Comparison of ENCODE assay signal across 16 cellular contexts in the genomic region with DNA sequence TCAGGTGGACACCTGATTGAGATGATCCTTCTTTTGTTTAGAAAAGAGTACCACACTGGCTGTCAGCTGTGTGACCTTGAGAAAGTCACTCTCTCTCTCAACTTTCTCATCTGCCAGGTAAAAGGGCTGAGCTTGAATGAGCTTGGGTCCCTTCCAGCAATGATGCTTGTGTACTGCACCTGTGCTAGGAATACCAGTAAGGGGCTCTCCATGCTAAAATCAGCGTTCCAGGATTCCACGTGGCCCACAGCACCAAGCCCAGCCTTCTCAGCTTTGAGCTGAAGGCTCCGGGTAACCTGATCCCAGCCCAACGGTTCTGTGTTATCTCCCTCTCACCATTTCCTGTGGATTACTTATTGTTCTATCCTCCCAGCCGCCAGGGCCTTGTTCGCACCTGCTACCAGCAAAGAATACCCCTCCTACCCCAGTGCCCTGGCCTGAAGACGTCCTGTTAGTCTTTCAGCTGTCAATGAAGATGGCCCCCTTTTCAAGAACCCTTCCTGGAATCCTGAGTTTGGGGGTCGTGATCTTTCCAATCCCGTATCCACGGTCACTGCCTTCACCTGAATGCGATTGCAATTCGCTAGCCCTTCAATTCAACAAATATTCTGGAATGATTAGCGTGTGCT. TPM values are rescaled to one million over a fixed set of nuclear protein-coding genes. Genes with fewer than 3 reads are reported as not detected.
DNase-seq lines count a peak whose midpoint lies in the region; ATAC-seq, FAIRE-seq and TF ChIP-seq lines count a peak whose summit lies in the region.
"Had no signal": no experiment of that assay in that cellular context is flagged by ENCODE, and none has a peak within 500 bp of the region (broad histone marks: within the 10 kb centered on the region; RNA-seq: fewer than 3 reads in every experiment).

No MANE protein-coding gene starts in this region.

- H3K27me3 Mint-ChIP-seq in activated naive CD4-positive, alpha-beta T cell treated with anti-CD3 and anti-CD28 coated beads, Interleukin-2, amount 10 ng/mL, durations not matched to agents 7 days and 5 days, result peaks cover 2% of the 10 kb centered on the region
- no peaks in the 10 kb centered on the region for H3K27me3 Mint-ChIP-seq in stimulated activated naive B cell treated with anti-CD40 and anti-IgM and Interleukin-4, amounts not matched to agents 10 μg/mL and 1 μg/mL and 100 μg/mL, for 72 hours

- POLR2A ChIA-PET in K562 (lab: Yijun Ruan, JAX), result interaction anchor here (0.6 to 2.4 kb wide), 9 partner anchors 9 to 1793 kb away, joined by 3 to 10 read pairs (median 4); no protein-coding TSS in a partner anchor

- in situ Hi-C loops in K562 (cut with MboI), result loop anchor here (25.0 kb wide), 1 partner anchor 835 kb away; no protein-coding TSS in a partner anchor

- H2AFZ ChIP-seq in K562 (ENCODE audit: low read depth, low read length), result peak overlapping the region; percentile 94

- H3K27me3 ChIP-seq in K562 (ENCODE audit: control insufficient read depth in 2 of 2, insufficient read depth in 2 of 2, low read length in 2 of 2), result no peaks in the 10 kb centered on the region
- no peaks in the 10 kb centered on the region for H3K27me3 ChIP-seq in ascending aorta
- H3K27me3 ChIP-seq: esophagus muscularis mucosa had no signal

- no peak; the same call in none of the 2 replicates for TF ChIP-seq POLR2A in K562 (conservative IDR thresholded peaks at IDR 0.05)

- CTCF ChIA-PET in activated naive CD4-positive, alpha-beta T cell treated with anti-CD3 and anti-CD28 coated beads, Interleukin-2, amount 10 ng/mL, durations not matched to agents 7 days and 5 days (lab: Charles Lee), result interaction anchor here (0.7 kb wide), 1 partner anchor 16 kb away, joined by 3 read pairs; no protein-coding TSS in a partner anchor
- CTCF ChIA-PET in K562 (lab: Yijun Ruan, JAX; ENCODE audit: low intra/inter-chr PET ratio), result interaction anchor here (0.6 to 0.7 kb wide), 2 partner anchors 926 to 1075 kb away, joined by 3 read pairs; no protein-coding TSS in a partner anchor

- H4K20me1 ChIP-seq in K562 (replicated peaks; ENCODE audit: control insufficient read depth, insufficient read depth, low read length), result no peaks in the 10 kb centered on the region

- H3K9me3 ChIP-seq in K562 (replicated peaks; ENCODE audit: control insufficient read depth, insufficient read depth, low read depth, low read length) (peaks cover 3% of the 10 kb centered on the region; the same call in 1 of the 2 replicates), ascending aorta (no peaks in the 10 kb centered on the region)
- H3K9me3 ChIP-seq: esophagus muscularis mucosa, psoas muscle had no signal

- FAIRE-seq in K562 (lab: Jason Lieb, UNC), result peak; percentile 97
- FAIRE-seq: GM12892, RCC 7860 had no signal

- H3K4me1 ChIP-seq in K562 (replicated peaks in 1 of 2; ENCODE audit: control insufficient read depth in 2 of 2, insufficient read depth in 2 of 2, low read length in 2 of 2) (peaks cover 49 to 51% of the 10 kb centered on the region in 2 experiments), ascending aorta (peaks cover 0 to 9% of the 10 kb centered on the region in 2 donors)
- H3K4me1 ChIP-seq: psoas muscle had no signal

- H3K4me3 ChIP-seq in K562 (no peak overlapping the region), ascending aorta (no peak overlapping the region)
- H3K4me3 ChIP-seq: esophagus muscularis mucosa, psoas muscle had no signal

- BruUV-seq in K562 (replicated peaks; lab: Mats Ljungman, UMichigan), result no TSS peak

- H3K27ac ChIP-seq in K562 (ENCODE audit: extremely low read depth, low read depth, low read length) (peak overlapping the region; percentile 99), ascending aorta (no peak overlapping the region)
- H3K27ac ChIP-seq: esophagus muscularis mucosa, psoas muscle had no signal

- H3K36me3 ChIP-seq in K562 (ENCODE audit: control insufficient read depth, insufficient read depth, low read length) (no peaks in the 10 kb centered on the region; the same call in 2 of the 3 replicates), ascending aorta (no peaks in the 10 kb centered on the region)
- H3K36me3 ChIP-seq: esophagus muscularis mucosa had no signal

- no peaks in the 10 kb centered on the region for H3K4me1 Mint-ChIP-seq in activated naive CD4-positive, alpha-beta T cell treated with anti-CD3 and anti-CD28 coated beads, Interleukin-2, amount 10 ng/mL, durations not matched to agents 7 days and 5 days
- H3K4me1 Mint-ChIP-seq in stimulated activated naive B cell treated with anti-CD40 and anti-IgM and Interleukin-4, amounts not matched to agents 10 μg/mL and 1 μg/mL and 100 μg/mL, for 72 hours, result peaks cover 17 to 45% of the 10 kb centered on the region in 2 donors

- H3K4me2 ChIP-seq in K562 (ENCODE audit: insufficient read depth, low read length), result peak overlapping the region; percentile 72

- WGBS in K562 (ENCODE audit: insufficient coverage, low coverage, missing lambda C conversion rate), result 9% methylated on average over 13 of the region's 13 CpGs

- no peak for DNase-seq in activated naive CD4-positive, alpha-beta T cell treated with anti-CD3 and anti-CD28 coated beads, Interleukin-2, amount 10 ng/mL, durations not matched to agents 7 days and 5 days
- DNase-seq in activated naive CD4-positive, alpha-beta T cell treated with Interleukin-2 at 50 U/mL for 16 hours, result no peak
- DNase-seq in NCI-H345 treated with DMSO at 0.1 percent for 48 hours (lab: John Stamatoyannopoulos, UW; ENCODE audit: unreplicated experiment) (peak; percentile 59), K562 (ENCODE audit: extremely low read depth in 1 of 4, low spot score in 3 of 4) (peak; percentile 44 to 92 (median 66)), hypothalamus (lab: John Stamatoyannopoulos, UW) (no peak), ascending aorta (ENCODE audit: low spot score in 2 of 2) (no peak)
- no peak for DNase-seq in stimulated activated naive B cell treated with anti-CD40 and anti-IgM and Interleukin-4, amounts not matched to agents 10 μg/mL and 1 μg/mL and 100 μg/mL, for 72 hours
- DNase-seq: activated naive CD8-positive, alpha-beta T cell treated with anti-CD3 and anti-CD28 coated beads, Interleukin-2, amount 10 ng/mL, durations not matched to agents 7 days and 5 days; hippocampal formation; psoas muscle; stimulated activated naive CD4-positive, alpha-beta T cell treated with Interleukin-2 at 50 U/mL for 16 hours; T-helper 9 cell had no signal

- peak; percentile 99 for TF ChIP-seq EP300 in K562 (IDR thresholded peaks at IDR 0.05; ENCODE audit: low read length)

- no peaks in the 10 kb centered on the region for H3K9me1 ChIP-seq in K562 (ENCODE audit: control insufficient read depth, insufficient read depth, low read length)

- H3K4me3 Mint-ChIP-seq in activated naive CD4-positive, alpha-beta T cell treated with anti-CD3 and anti-CD28 coated beads, Interleukin-2, amount 10 ng/mL, durations not matched to agents 7 days and 5 days, result no peak overlapping the region
- H3K4me3 Mint-ChIP-seq in stimulated activated naive B cell treated with anti-CD40 and anti-IgM and Interleukin-4, amounts not matched to agents 10 μg/mL and 1 μg/mL and 100 μg/mL, for 72 hours, result no peak overlapping the region
- H3K4me3 Mint-ChIP-seq: activated naive CD8-positive, alpha-beta T cell treated with anti-CD3 and anti-CD28 coated beads, Interleukin-2, amount 10 ng/mL, durations not matched to agents 7 days and 5 days had no signal

- TF ChIP-seq CTCF in K562 (IDR thresholded peaks at IDR 0.05 in 2 of 3, conservative IDR thresholded peaks at IDR 0.05 in 1 of 3; ENCODE audit: insufficient read depth in 2 of 3, low read depth in 1 of 3, low read length in 3 of 3), result no peak
- no peak for TF ChIP-seq CTCF in ascending aorta (IDR thresholded peaks at IDR 0.05)

- H3K36me3 Mint-ChIP-seq in activated naive CD4-positive, alpha-beta T cell treated with anti-CD3 and anti-CD28 coated beads, Interleukin-2, amount 10 ng/mL, durations not matched to agents 7 days and 5 days, result no peaks in the 10 kb centered on the region
- peaks cover 8 to 11% of the 10 kb centered on the region in 2 donors for H3K36me3 Mint-ChIP-seq in stimulated activated naive B cell treated with anti-CD40 and anti-IgM and Interleukin-4, amounts not matched to agents 10 μg/mL and 1 μg/mL and 100 μg/mL, for 72 hours
- H3K36me3 Mint-ChIP-seq: activated naive CD8-positive, alpha-beta T cell treated with anti-CD3 and anti-CD28 coated beads, Interleukin-2, amount 10 ng/mL, durations not matched to agents 7 days and 5 days had no signal

- H3K79me2 ChIP-seq in K562 (ENCODE audit: control insufficient read depth, insufficient read depth, low read length), result peaks cover 7% of the 10 kb centered on the region; the same call in 2 of the 3 replicates

- peak; percentile 73 for ATAC-seq in K562
- ATAC-seq in stimulated activated naive B cell treated with anti-CD40 and anti-IgM and Interleukin-4, amounts not matched to agents 10 μg/mL and 1 μg/mL and 100 μg/mL, for 72 hours (replicated peaks), result no peak
- ATAC-seq in GM18517 (IDR thresholded peaks at IDR 0.05; ENCODE audit: unreplicated experiment), result no peak
- ATAC-seq: psoas muscle had no signal

- H3K27ac Mint-ChIP-seq in activated naive CD4-positive, alpha-beta T cell treated with anti-CD3 and anti-CD28 coated beads, Interleukin-2, amount 10 ng/mL, durations not matched to agents 7 days and 5 days, result peak overlapping the region; percentile 4
- peak overlapping the region; percentile 21 for H3K27ac Mint-ChIP-seq in stimulated activated naive B cell treated with anti-CD40 and anti-IgM and Interleukin-4, amounts not matched to agents 10 μg/mL and 1 μg/mL and 100 μg/mL, for 72 hours

- intact Hi-C loops in K562 (cut with micrococcal nuclease) (loop anchor here (5.0 kb wide), 2 partner anchors 100 to 1925 kb away; no protein-coding TSS in a partner anchor), ascending aorta (cut with DNase I) (no loop called here)

- peak overlapping the region; percentile 79 to 87; a peak in 3 of 4 replicates for H3K9ac ChIP-seq in K562 (ENCODE audit: insufficient read depth in 1 of 2, low read depth in 2 of 2, low read length in 2 of 2)

- H3K9me3 Mint-ChIP-seq in activated naive CD4-positive, alpha-beta T cell treated with anti-CD3 and anti-CD28 coated beads, Interleukin-2, amount 10 ng/mL, durations not matched to agents 7 days and 5 days, result no peaks in the 10 kb centered on the region
- H3K9me3 Mint-ChIP-seq in stimulated activated naive B cell treated with anti-CD40 and anti-IgM and Interleukin-4, amounts not matched to agents 10 μg/mL and 1 μg/mL and 100 μg/mL, for 72 hours, result no peaks in the 10 kb centered on the region
- H3K9me3 Mint-ChIP-seq: activated naive CD8-positive, alpha-beta T cell treated with anti-CD3 and anti-CD28 coated beads, Interleukin-2, amount 10 ng/mL, durations not matched to agents 7 days and 5 days had no signal

- peak in 1 of 2 experiments; percentile 19; a peak in 1 of 4 replicates for TF ChIP-seq RAD21 in K562 (CRISPR knock-in tag; conservative IDR thresholded peaks at IDR 0.05 in 1 of 2, IDR thresholded peaks at IDR 0.05 in 1 of 2)

RNA-seq across cellular contexts. Expression of gene CGNL1, which starts 54.2 kb away (rescaled TPM):
- not detected in 2 replicates for total RNA-seq in K562 (2011; cell fraction: chromatin; rRNA removed; ENCODE audit: low replicate concordance)
- total RNA-seq in K562 (2011; cell fraction: nucleolus; rRNA removed), result not detected in 2 replicates
- total RNA-seq in K562 (2011; cell fraction: nucleoplasm; rRNA removed), result not detected in 2 replicates
- total RNA-seq in K562 (2014; rRNA removed), result not detected in 2 replicates
- total RNA-seq in K562 (2014; rRNA removed; fragmentation: Illumina TruSeq; extraction: Trizol), result not detected in 2 replicates
- total RNA-seq in K562 (2015; rRNA removed; fragmentation: Illumina TruSeq; extraction: Trizol), result not detected in 2 replicates
- total RNA-seq in K562 (2021), result 0.07 and 0.18 TPM in 2 replicates
- not detected in 2 replicates for polyA plus RNA-seq in K562 (2011; rRNA removed)
- not detected in 2 replicates for polyA plus RNA-seq in K562 (2011; cell fraction: cytosol; rRNA removed)
- polyA plus RNA-seq in K562 (2011; cell fraction: nucleus; rRNA removed), result 0.01 TPM in 1 of 2 replicates, not detected in the other
- 0.01 TPM in 1 of 2 replicates, not detected in the other for polyA plus RNA-seq in K562 (2012)
- 0.01 TPM in 1 of 2 replicates, not detected in the other for polyA plus RNA-seq in K562 (2014; fragmentation: Illumina TruSeq; extraction: Trizol)
- not detected for polyA plus RNA-seq in K562 (2014; fragmentation: Nextera tagmentation; extraction: Ambion mirVana)
- polyA plus RNA-seq in K562 (2014; rRNA removed), result not detected in 2 replicates
- not detected in 2 replicates for polyA minus RNA-seq in K562 (2011; rRNA and poly(A)+ RNA removed)
- not detected in 2 replicates for polyA minus RNA-seq in K562 (2011; cell fraction: cytosol; rRNA and poly(A)+ RNA removed)
- not detected in 2 replicates for polyA minus RNA-seq in K562 (2011; cell fraction: nucleus; rRNA and poly(A)+ RNA removed)
- 3.5 TPM for total RNA-seq in ascending aorta
- total RNA-seq: activated naive CD8-positive, alpha-beta T cell treated with anti-CD3 and anti-CD28 coated beads, Interleukin-2, amount 10 ng/mL, durations not matched to agents 7 days and 5 days had no signal

Comparison
In these comparisons a context has a peak if more than half of its experiments do, and no peak if none do; other contexts are left out.
1. DNase-seq: peak in NCI-H345 treated with DMSO at 0.1 percent for 48 hours (single experiment) and K562 (4 of 4); none in activated naive CD4-positive, alpha-beta T cell treated with anti-CD3 and anti-CD28 coated beads, Interleukin-2, amount 10 ng/mL, durations not matched to agents 7 days and 5 days (single experiment), activated naive CD4-positive, alpha-beta T cell treated with Interleukin-2 at 50 U/mL for 16 hours (single experiment), stimulated activated naive B cell treated with anti-CD40 and anti-IgM and Interleukin-4, amounts not matched to agents 10 μg/mL and 1 μg/mL and 100 μg/mL, for 72 hours (single experiment), hypothalamus (0 of 51) and ascending aorta (0 of 2).